Comparison of ENCODE assay signal across 17 cellular contexts in genomic region chr6:99882151-99882702, GRCh38.
A peak's percentile ranks its signal among the peaks of the same experiment; 100 is the strongest.
DNase-seq lines count a peak whose midpoint lies in the region; ATAC-seq and TF ChIP-seq lines count a peak whose summit lies in the region.
"Had no signal": no experiment of that assay in that cellular context is flagged by ENCODE, and none has a peak within 500 bp of the region (broad histone marks: within the 10 kb centered on the region; RNA-seq: fewer than 3 reads in every experiment).

No MANE protein-coding gene starts in this region.

- H3K27me3 ChIP-seq in endodermal cell (ENCODE audit: control insufficient read depth, insufficient read depth, low read length, poor library complexity, severe bottlenecking), result no peaks in the 10 kb centered on the region
- H3K27me3 ChIP-seq: BE2C had no signal

- no peak overlapping the region for H3K27ac ChIP-seq in endodermal cell (ENCODE audit: low read depth, low read length)
- H3K27ac ChIP-seq: 22Rv1, PC-9, SJSA1 had no signal

- ATAC-seq in GM21717 (IDR thresholded peaks at IDR 0.05; ENCODE audit: unreplicated experiment) (no peak), HG03342 (IDR thresholded peaks at IDR 0.05; ENCODE audit: unreplicated experiment) (no peak)

- peaks cover 3% of the 10 kb centered on the region for H3K27me3 Mint-ChIP-seq in endodermal cell (ENCODE audit: insufficient read depth)

- H3K4me1 ChIP-seq in endodermal cell (ENCODE audit: control insufficient read depth, insufficient read depth, low read length), result no peaks in the 10 kb centered on the region
- H3K4me1 ChIP-seq: BE2C, SJSA1 had no signal

- no peak overlapping the region for H3K4me3 ChIP-seq in Jurkat, Clone E6-1 (ENCODE audit: low read length)
- H3K4me3 ChIP-seq in endodermal cell (ENCODE audit: low read length), result no peak overlapping the region
- H3K4me3 ChIP-seq: PC-9, SJSA1 had no signal

- H3K36me3 Mint-ChIP-seq in endodermal cell (ENCODE audit: low read depth), result no peaks in the 10 kb centered on the region

- H3K4me3 Mint-ChIP-seq in endodermal cell, result no peak overlapping the region
- H3K4me3 Mint-ChIP-seq: CD4-positive, alpha-beta T cell had no signal

- no peaks in the 10 kb centered on the region for H3K4me1 Mint-ChIP-seq in endodermal cell

- DNase-seq in DMS153 (lab: John Stamatoyannopoulos, UW) (peak; percentile 3), DMS153 treated with DMSO at 0.1 percent for 48 hours (lab: John Stamatoyannopoulos, UW; ENCODE audit: unreplicated experiment) (no peak), NCI-H510A (lab: John Stamatoyannopoulos, UW) (peak; percentile 4), endodermal cell (peak; percentile 55)
- peak; percentile 40 for DNase-seq in Jurkat, Clone E6-1 (ENCODE audit: low read depth, low spot score)
- DNase-seq in activated CD4-positive, alpha-beta T cell treated with anti-CD3 and anti-CD28 coated beads for 4 hours, result no peak
- DNase-seq: BE2C; CD4-positive, alpha-beta T cell; DMS79 treated with DMSO at 0.1 percent for 48 hours; KBM-7; NCI-H2171; NCI-H524; PC-9 had no signal

- no peaks in the 10 kb centered on the region for H3K36me3 ChIP-seq in endodermal cell (ENCODE audit: control insufficient read depth, insufficient read depth, low read length)
- H3K36me3 ChIP-seq: BE2C, SJSA1 had no signal

- no peaks in the 10 kb centered on the region for H3K9me3 Mint-ChIP-seq in endodermal cell
- H3K9me3 Mint-ChIP-seq: CD4-positive, alpha-beta T cell had no signal

- H3K27ac Mint-ChIP-seq in endodermal cell, result no peak overlapping the region
- H3K27ac Mint-ChIP-seq: CD4-positive, alpha-beta T cell had no signal

- H3K9me3 ChIP-seq in endodermal cell (ENCODE audit: control insufficient read depth, low read length), result no peaks in the 10 kb centered on the region
- H3K9me3 ChIP-seq: BE2C, SJSA1 had no signal

- 92% methylated on average over 1 of the region's 4 CpGs; no CpG with 5 or more reads in 1 of the 2 experiments for WGBS in endodermal cell (ENCODE audit: insufficient coverage in 1 of 2, insufficient read length in 1 of 2), 2 experiments

- H3K9ac ChIP-seq in endodermal cell (ENCODE audit: extremely low read depth, low read length, poor library complexity, severe bottlenecking), result no peak overlapping the region

- TF ChIP-seq CTCF in endodermal cell (conservative IDR thresholded peaks at IDR 0.05), result no peak

Comparison
In these comparisons a context has a peak if more than half of its experiments do, and no peak if none do; other contexts are left out.
1. DNase-seq: peak in DMS153 (single experiment), Jurkat, Clone E6-1 (single experiment), NCI-H510A (single experiment) and endodermal cell (single experiment); none in DMS153 treated with DMSO at 0.1 percent for 48 hours (single experiment) and activated CD4-positive, alpha-beta T cell treated with anti-CD3 and anti-CD28 coated beads for 4 hours (0 of 2).